In genomic region chr18:62603979-62604378, GRCh38 we compare ENCODE assay signal across 23 cellular contexts.
A peak's percentile ranks its signal among the peaks of the same experiment; 100 is the strongest.
DNase-seq lines count a peak whose midpoint lies in the region; ATAC-seq, FAIRE-seq and TF ChIP-seq lines count a peak whose summit lies in the region.
"Had no signal": no experiment of that assay in that cellular context is flagged by ENCODE, and none has a peak within 500 bp of the region (broad histone marks: within the 10 kb centered on the region; RNA-seq: fewer than 3 reads in every experiment).

No MANE protein-coding gene starts in this region.

- 0 out of 2 replicates have a peak overlapping the region, but pooled peaks have one; percentile 9 for H2BK12ac ChIP-seq in H1 (ENCODE audit: low read depth, low read length)

- H3K4me2 ChIP-seq in BLaER1, result peak overlapping the region; percentile 77
- no peak overlapping the region for H3K4me2 ChIP-seq in H1 (ENCODE audit: insufficient read depth in 1 of 2, low read depth in 2 of 2, low read length in 2 of 2)
- H3K4me2 ChIP-seq in neural progenitor cell, result no peak overlapping the region

- no peak overlapping the region for H3K4ac ChIP-seq in H1 (replicated peaks; ENCODE audit: insufficient read length, low read depth, low read length)

- CTCF ChIA-PET in HEK293 (lab: Yijun Ruan, JAX), result interaction anchor here (1.2 to 1.9 kb wide), 2 partner anchors 17 to 18 kb away, joined by 3 to 6 read pairs; no protein-coding TSS in a partner anchor
- CTCF ChIA-PET in H1 (lab: Charles Lee; ENCODE audit: partially characterized antibody), result interaction anchor here (0.6 to 5.1 kb wide), 5 partner anchors 17 to 714 kb away, joined by 3 to 34 read pairs (median 10); no protein-coding TSS in a partner anchor
- CTCF ChIA-PET in A673 (lab: Charles Lee), result no interaction called here

- no peak overlapping the region for H2AK5ac ChIP-seq in H1 (ENCODE audit: low read depth, low read length)

- peak overlapping the region; percentile 81 for H4K8ac ChIP-seq in H1 (ENCODE audit: extremely low read depth, insufficient read depth, low read length)

- H3K14ac ChIP-seq in H1 (ENCODE audit: insufficient read length), result no peak overlapping the region

- peaks cover 12% of the 10 kb centered on the region for H3F3A ChIP-seq in neural progenitor cell (ENCODE audit: low read depth)

- no peaks in the 10 kb centered on the region for H3K79me1 ChIP-seq in H1 (ENCODE audit: low read depth, low read length)

- no peak overlapping the region for H3K18ac ChIP-seq in H1 (ENCODE audit: extremely low read depth, low read length)

- H3K27ac Mint-ChIP-seq in neural progenitor cell, result peak overlapping the region; percentile 85
- H3K27ac Mint-ChIP-seq: CD4-positive, CD25-positive, alpha-beta regulatory T cell; CD8-positive, alpha-beta T cell had no signal

- TF ChIP-seq EP300 in H1 (IDR thresholded peaks at IDR 0.05; ENCODE audit: borderline replicate concordance in 1 of 2, low read depth in 2 of 2, low read length in 2 of 2), result no peak

- H3K36me3 Mint-ChIP-seq in neural progenitor cell, result no peaks in the 10 kb centered on the region
- H3K36me3 Mint-ChIP-seq: CD4-positive, CD25-positive, alpha-beta regulatory T cell; CD8-positive, alpha-beta T cell had no signal

- peaks cover 15% of the 10 kb centered on the region for H3K27me3 Mint-ChIP-seq in neural progenitor cell (ENCODE audit: insufficient read depth, low read depth)

- no peak for TF ChIP-seq RAD21 in H1 (IDR thresholded peaks at IDR 0.05 in 1 of 2, conservative IDR thresholded peaks at IDR 0.05 in 1 of 2; ENCODE audit: low read depth in 2 of 2, low read length in 2 of 2)

- H2BK5ac ChIP-seq in H1 (ENCODE audit: low read depth, low read length), result no peak overlapping the region; the same call in 1 of the 2 replicates

- H3K4me3 ChIP-seq in BLaER1, result no peak overlapping the region
- no peak overlapping the region for H3K4me3 ChIP-seq in HEK293 (ENCODE audit: low read depth, low read length)
- no peak overlapping the region for H3K4me3 ChIP-seq in H1 (ENCODE audit: extremely low read depth in 1 of 4, insufficient read depth in 2 of 4, low read depth in 3 of 4, low read length in 4 of 4)
- H3K4me3 ChIP-seq in neural progenitor cell, result no peak overlapping the region
- no peak overlapping the region for H3K4me3 ChIP-seq in A673 (ENCODE audit: low read depth, low read length, poor library complexity, severe bottlenecking)
- H3K4me3 ChIP-seq: HAP-1 had no signal

- TF ChIP-seq CTCF in HEK293 (tag by site-specific recombination; IDR thresholded peaks at IDR 0.05), result no peak
- TF ChIP-seq CTCF in H1 (IDR thresholded peaks at IDR 0.05; ENCODE audit: control extremely low read depth in 1 of 3, insufficient read depth in 1 of 3, low read depth in 1 of 3, low read length in 3 of 3), result no peak
- no peak for TF ChIP-seq CTCF in neural progenitor cell (IDR thresholded peaks at IDR 0.05)
- no peak for TF ChIP-seq CTCF in A673 (conservative IDR thresholded peaks at IDR 0.05; ENCODE audit: low read depth, low read length)

- H2BK15ac ChIP-seq in H1 (ENCODE audit: low read length), result no peak overlapping the region

- H4K5ac ChIP-seq in H1 (ENCODE audit: insufficient read length, low read depth, low read length), result no peak overlapping the region

- H3K4me1 ChIP-seq in BLaER1, result peaks cover 30% of the 10 kb centered on the region
- no peaks in the 10 kb centered on the region; the same call in 1 of the 2 replicates for H3K4me1 ChIP-seq in HEK293 (ENCODE audit: control insufficient read depth, insufficient read depth, low read length)
- H3K4me1 ChIP-seq in H1 (replicated peaks in 1 of 4; ENCODE audit: control insufficient read depth in 3 of 4, insufficient read depth in 4 of 4, low read length in 3 of 4), result peaks cover 0 to 3% (median 0%) of the 10 kb centered on the region in 4 experiments; a peak in 1 of 7 replicates
- H3K4me1 ChIP-seq in neural progenitor cell, result peaks cover 14% of the 10 kb centered on the region
- no peaks in the 10 kb centered on the region for H3K4me1 ChIP-seq in A673 (ENCODE audit: insufficient read depth, low read length, poor library complexity, severe bottlenecking)
- H3K4me1 ChIP-seq: BE2C, Caco-2, HAP-1 had no signal

- no peak overlapping the region for H3K9ac ChIP-seq in BLaER1
- H3K9ac ChIP-seq in H1 (replicated peaks in 1 of 4; ENCODE audit: extremely low read depth in 1 of 4, low read depth in 3 of 4, low read length in 3 of 4), result no peak overlapping the region
- H3K9ac ChIP-seq in neural progenitor cell, result no peak overlapping the region

- no peak for FAIRE-seq in H1 (lab: Jason Lieb, UNC)
- FAIRE-seq: A204.1, G401.6, GM12892, H54 had no signal

- no peak overlapping the region for H3K4me3 Mint-ChIP-seq in neural progenitor cell
- H3K4me3 Mint-ChIP-seq: CD4-positive, CD25-positive, alpha-beta regulatory T cell; CD8-positive, alpha-beta T cell had no signal

- no TSS peak for BruUV-seq in A673 (replicated peaks; lab: Mats Ljungman, UMichigan)

- 89% methylated on average over 13 of the region's 13 CpGs; no CpG with 5 or more reads in 1 of the 2 experiments for WGBS in H1 (ENCODE audit: extremely low coverage in 1 of 2, insufficient coverage in 1 of 2, insufficient read length in 1 of 2, insufficient replicate concordance in 2 of 2, low coverage in 1 of 2, low lambda C conversion rate in 2 of 2, missing lambda C conversion rate in 1 of 2), 2 experiments

- no peak overlapping the region for H4K91ac ChIP-seq in H1 (replicated peaks; ENCODE audit: insufficient read length, low read length)

- H3K27me3 ChIP-seq in BLaER1 (0 out of 2 replicates have a peak, but pooled peaks cover under 1% of the 10 kb centered on the region), H1 (replicated peaks in 1 of 4; ENCODE audit: control insufficient read depth in 3 of 4, extremely low read depth in 1 of 4, insufficient read depth in 3 of 4, low read length in 3 of 4) (no peaks in the 10 kb centered on the region), neural progenitor cell (peaks cover 11% of the 10 kb centered on the region), A673 (replicated peaks; ENCODE audit: insufficient read depth, low read depth, low read length, poor library complexity) (peaks cover 8% of the 10 kb centered on the region)
- H3K27me3 ChIP-seq: BE2C had no signal

- H2BK20ac ChIP-seq in H1 (ENCODE audit: low read length), result no peak overlapping the region

- no peaks in the 10 kb centered on the region for H4K20me1 ChIP-seq in BLaER1
- no peaks in the 10 kb centered on the region for H4K20me1 ChIP-seq in H1 (replicated peaks in 1 of 2; ENCODE audit: control insufficient read depth in 1 of 2, insufficient read depth in 2 of 2, low read length in 2 of 2)
- no peaks in the 10 kb centered on the region for H4K20me1 ChIP-seq in neural progenitor cell (ENCODE audit: low read depth)

- intact Hi-C loops in A673 (cut with micrococcal nuclease; ENCODE audit: unreplicated experiment), result loop anchor here (10.0 kb wide), 1 partner anchor 191 kb away; no protein-coding TSS in a partner anchor

- H3K27ac ChIP-seq in BLaER1, result 0 out of 2 replicates have a peak overlapping the region, but pooled peaks have one; percentile 44
- no peak overlapping the region for H3K27ac ChIP-seq in HEK293 (ENCODE audit: extremely low read depth, low read depth, low read length)
- no peak overlapping the region for H3K27ac ChIP-seq in H1 (ENCODE audit: low read depth, low read length)
- no peak overlapping the region for H3K27ac ChIP-seq in neural progenitor cell
- no peak overlapping the region for H3K27ac ChIP-seq in A673 (ENCODE audit: low read depth, low read length, poor library complexity, severe bottlenecking)
- H3K27ac ChIP-seq: 22Rv1, C4-2B had no signal

- DNase-seq in H1 (ENCODE audit: low read depth in 1 of 2, low spot score in 2 of 2) (no peak), neural progenitor cell (ENCODE audit: low spot score) (no peak), putamen (ENCODE audit: low spot score) (no peak), A673 (ENCODE audit: low spot score) (no peak), NCI-H2081 treated with DMSO at 0.1 percent for 48 hours (lab: John Stamatoyannopoulos, UW) (no peak)
- DNase-seq: ACHN; AML-193; BE2C; Caco-2; CD4-positive, CD25-positive, alpha-beta regulatory T cell; CD8-positive, alpha-beta T cell; DMS153; DND-41 had no signal

- peaks cover 52% of the 10 kb centered on the region for H3K4me1 Mint-ChIP-seq in neural progenitor cell
- H3K4me1 Mint-ChIP-seq: CD4-positive, CD25-positive, alpha-beta regulatory T cell had no signal

- no peak for ATAC-seq in HG03565 (IDR thresholded peaks at IDR 0.05; ENCODE audit: unreplicated experiment)
- ATAC-seq: CD8-positive, alpha-beta T cell had no signal

- H2BK120ac ChIP-seq in H1 (replicated peaks; ENCODE audit: low read depth, low read length), result no peak overlapping the region

- POLR2A ChIA-PET in HEK293 (lab: Yijun Ruan, JAX), result no interaction called here
- POLR2A ChIA-PET in H1 (lab: Charles Lee; ENCODE audit: partially characterized antibody), result no interaction called here
- POLR2A ChIA-PET in A673 (lab: Charles Lee; ENCODE audit: low non-redundant PET), result interaction anchor here (0.7 kb wide), 1 partner anchor 512 kb away, joined by 3 read pairs; no protein-coding TSS in a partner anchor

- peaks cover 12% of the 10 kb centered on the region for H3K9me3 Mint-ChIP-seq in neural progenitor cell
- H3K9me3 Mint-ChIP-seq: CD8-positive, alpha-beta T cell had no signal

- H3K36me3 ChIP-seq in BLaER1 (no peaks in the 10 kb centered on the region), HEK293 (ENCODE audit: control insufficient read depth in 2 of 2, insufficient read depth in 1 of 2, low read length in 2 of 2) (no peaks in the 10 kb centered on the region), H1 (ENCODE audit: control insufficient read depth in 2 of 4, insufficient read depth in 4 of 4, low read length in 3 of 4) (no peaks in the 10 kb centered on the region), neural progenitor cell (no peaks in the 10 kb centered on the region), A673 (ENCODE audit: insufficient read depth, low read length, poor library complexity, severe bottlenecking) (no peaks in the 10 kb centered on the region)
- H3K36me3 ChIP-seq: BE2C, HAP-1 had no signal

- peaks cover 35% of the 10 kb centered on the region for H3K9me3 ChIP-seq in BLaER1
- no peaks in the 10 kb centered on the region for H3K9me3 ChIP-seq in HEK293 (ENCODE audit: control insufficient read depth, insufficient read depth, low read depth, low read length)
- H3K9me3 ChIP-seq in H1 (ENCODE audit: insufficient read depth in 2 of 2, low read depth in 1 of 2, low read length in 1 of 2), result no peaks in the 10 kb centered on the region
- H3K9me3 ChIP-seq in neural progenitor cell (ENCODE audit: low read depth), result no peaks in the 10 kb centered on the region
- no peaks in the 10 kb centered on the region for H3K9me3 ChIP-seq in A673 (ENCODE audit: low read depth, low read length, poor library complexity, severe bottlenecking)
- H3K9me3 ChIP-seq: BE2C, Caco-2, HAP-1 had no signal

- no peak overlapping the region for H3K56ac ChIP-seq in H1 (replicated peaks; ENCODE audit: insufficient read length, low read depth, low read length)

- H3K23ac ChIP-seq in H1 (ENCODE audit: insufficient read length), result no peak overlapping the region

- H2AFZ ChIP-seq in H1 (ENCODE audit: low read length) (peak overlapping the region; percentile 88; the same call in 1 of the 2 replicates), neural progenitor cell (replicated peaks) (no peak overlapping the region)

- H3K23me2 ChIP-seq in H1 (ENCODE audit: low read depth, low read length), result peaks cover 2% of the 10 kb centered on the region; the same call in 1 of the 2 replicates

- no peak for TF ChIP-seq POLR2A in H1 (IDR thresholded peaks at IDR 0.05; ENCODE audit: control extremely low read depth in 1 of 2, low read depth in 2 of 2, low read length in 2 of 2)

- H3K79me2 ChIP-seq in H1 (ENCODE audit: control insufficient read depth in 1 of 2, insufficient read depth in 2 of 2, low read length in 2 of 2) (no peaks in the 10 kb centered on the region), neural progenitor cell (ENCODE audit: low read depth) (no peaks in the 10 kb centered on the region)
